10 cellular contexts compared by ENCODE assay signal in the genomic region with DNA sequence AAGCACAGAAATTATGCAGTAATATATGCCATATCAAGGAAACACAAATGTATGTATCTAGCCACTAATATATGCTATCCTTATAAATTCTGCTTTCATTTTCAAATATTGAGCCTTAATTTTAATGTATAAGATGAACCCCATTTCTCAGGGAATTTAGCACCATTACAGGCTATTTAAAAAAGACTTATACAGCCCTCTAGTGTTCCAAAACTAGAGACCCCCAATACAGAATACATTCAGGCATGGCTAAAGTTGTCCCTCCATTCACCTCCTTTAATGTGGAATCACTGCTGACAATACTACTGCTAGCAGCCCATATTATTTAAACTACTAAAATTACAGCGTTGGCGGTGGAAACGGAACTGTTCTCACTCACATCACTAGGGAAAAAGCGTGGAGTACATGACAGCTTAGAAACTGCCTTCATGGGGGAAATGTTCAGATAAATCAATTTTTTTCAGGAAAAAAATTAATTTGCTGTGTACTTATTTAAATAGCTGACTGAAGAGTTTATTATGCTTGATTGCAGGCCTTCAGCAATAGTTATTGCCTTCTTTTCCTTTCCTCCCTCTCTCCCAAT.
DNase-seq lines count a peak whose midpoint lies in the region; TF ChIP-seq lines count a peak whose summit lies in the region.
"Had no signal": no experiment of that assay in that cellular context is flagged by ENCODE, and none has a peak within 500 bp of the region (broad histone marks: within the 10 kb centered on the region; RNA-seq: fewer than 3 reads in every experiment).

No MANE protein-coding gene starts in this region.

- H3K27me3 ChIP-seq in OCI-LY1 (ENCODE audit: insufficient read depth, low read length) (no peaks in the 10 kb centered on the region), WERI-Rb-1 (ENCODE audit: insufficient read depth, low read depth, severe bottlenecking) (no peaks in the 10 kb centered on the region)

- H3K9me2 ChIP-seq in OCI-LY1 (ENCODE audit: low read depth, low read length) = no peaks in the 10 kb centered on the region

- H3K9ac ChIP-seq in OCI-LY1 (ENCODE audit: low read length) = peak overlapping the region; percentile 33

- peak overlapping the region; percentile 14; the same call in 1 of the 2 replicates for H2AFZ ChIP-seq in OCI-LY1 (ENCODE audit: low read length)

- DNase-seq in NCI-H2171 treated with DMSO at 0.1 percent for 48 hours (lab: John Stamatoyannopoulos, UW) (peak; percentile 54), NCI-H2171 (lab: John Stamatoyannopoulos, UW) (no peak), fibroblast of peridontal ligament (ENCODE audit: extremely low read depth) (peak; percentile 33), retinal pigment epithelial cell (ENCODE audit: low read depth) (no peak), WERI-Rb-1 (no peak), A172 (ENCODE audit: low spot score) (no peak), amniotic stem cell (lab: John Stamatoyannopoulos, UW) (no peak)
- DNase-seq: AML-193 had no signal

- no peaks in the 10 kb centered on the region for H3K79me2 ChIP-seq in OCI-LY1 (ENCODE audit: insufficient read depth, low read length)

- no peaks in the 10 kb centered on the region; the same call in 1 of the 2 replicates for H3K36me3 ChIP-seq in OCI-LY1 (ENCODE audit: insufficient read depth, low read length)
- H3K36me3 ChIP-seq in WERI-Rb-1 = no peaks in the 10 kb centered on the region

- H3K4me3 ChIP-seq in OCI-LY1 (ENCODE audit: low read depth, low read length, poor library complexity, severe bottlenecking) = no peak overlapping the region
- H3K4me3 ChIP-seq in retinal pigment epithelial cell (ENCODE audit: low read length) = no peak overlapping the region
- no peak overlapping the region for H3K4me3 ChIP-seq in WERI-Rb-1 (ENCODE audit: low read depth, low read length)
- H3K4me3 ChIP-seq: SK-N-MC had no signal

- H3K9me3 ChIP-seq in OCI-LY1 (ENCODE audit: low read length) (peaks cover 32% of the 10 kb centered on the region), WERI-Rb-1 (ENCODE audit: severe bottlenecking) (no peaks in the 10 kb centered on the region)

- peak overlapping the region; percentile 28 for H3K4me2 ChIP-seq in OCI-LY1 (ENCODE audit: low read length)

- H3K27ac ChIP-seq in OCI-LY1 (ENCODE audit: low read depth, low read length, poor library complexity, severe bottlenecking) = peak overlapping the region; percentile 84
- H3K27ac ChIP-seq in WERI-Rb-1 = no peak overlapping the region
- H3K27ac ChIP-seq: SK-N-MC had no signal

- TF ChIP-seq CTCF in OCI-LY1 (IDR thresholded peaks at IDR 0.05; ENCODE audit: low read length) (peak; percentile 67), retinal pigment epithelial cell (conservative IDR thresholded peaks at IDR 0.05; ENCODE audit: low read depth, low read length) (peak; percentile 37), WERI-Rb-1 (IDR thresholded peaks at IDR 0.05; ENCODE audit: low read depth, low read length) (no peak)

- H4K20me1 ChIP-seq in OCI-LY1 (ENCODE audit: insufficient read depth, low read length) = no peaks in the 10 kb centered on the region

- peaks cover 22% of the 10 kb centered on the region for H3K4me1 ChIP-seq in OCI-LY1 (ENCODE audit: insufficient read depth, low read length, severe bottlenecking)

- no peaks in the 10 kb centered on the region for H3F3A ChIP-seq in OCI-LY1 (ENCODE audit: insufficient read depth, low read length)

Comparison
In these comparisons a context has a peak if more than half of its experiments do, and no peak if none do; other contexts are left out.
1. DNase-seq: peak in NCI-H2171 treated with DMSO at 0.1 percent for 48 hours (single experiment) and fibroblast of peridontal ligament (single experiment); none in NCI-H2171 (single experiment), retinal pigment epithelial cell (single experiment), WERI-Rb-1 (single experiment), A172 (single experiment) and amniotic stem cell (single experiment).